Comparison of ENCODE assay signal across 32 cellular contexts in genomic region chr14:86027990-86028389, GRCh38.
"Had no signal": no experiment of that assay in that cellular context is flagged by ENCODE, and none has a peak within 500 bp of the region (broad histone marks: within the 10 kb centered on the region; RNA-seq: fewer than 3 reads in every experiment).

No MANE protein-coding gene starts in this region.

- H3K4me3 ChIP-seq: MG63, PC-9, SJCRH30, SK-N-MC had no signal

- ATAC-seq: Panc1, Right ventricle myocardium inferior, SK-N-SH treated with all-trans-retinoic acid at 6 μM for 48 hours had no signal

- H2AFZ ChIP-seq: PC-9 had no signal

- H3K4me1 ChIP-seq: SJCRH30 had no signal

- DNase-seq: Kasumi-1, KG1, MG63, NCI-H1048, NCI-H1092 treated with DMSO at 0.1 percent for 48 hours, NCI-H1105 treated with DMSO at 0.1 percent for 48 hours, NCI-H1417, NCI-H1436, NCI-H146, NCI-H1694, NCI-H187, NCI-H1930, NCI-H2029 treated with DMSO at 0.1 percent for 48 hours, NCI-H2081 treated with DMSO at 0.1 percent for 48 hours, NCI-H2107, NCI-H2171, NCI-H226, NCI-H446 treated with DMSO at 0.1 percent for 48 hours, NCI-H510A, NCI-H524, NCI-H526, NCI-H748 treated with DMSO at 0.1 percent for 48 hours, NCI-H82, PC-9, SHP77, SIG-M5, SJCRH30 had no signal

- H3K9me3 ChIP-seq: MG63, SJCRH30 had no signal

- H3K4me2 ChIP-seq: PC-9 had no signal

- H3K27ac ChIP-seq: PC-9, RWPE1, SJCRH30, SK-N-MC had no signal

- H3K27me3 ChIP-seq: MG63, SJCRH30 had no signal

- H3K36me3 ChIP-seq: MG63, SJCRH30 had no signal
